Comparison of ENCODE assay signal across 22 cellular contexts in genomic region chr3:46200211-46200610, GRCh38. TPM values are rescaled to one million over a fixed set of nuclear protein-coding genes. Genes with fewer than 3 reads are reported as not detected.
"Had no signal": no experiment of that assay in that cellular context is flagged by ENCODE, and none has a peak within 500 bp of the region (broad histone marks: within the 10 kb centered on the region; RNA-seq: fewer than 3 reads in every experiment).

No MANE protein-coding gene starts in this region.

- H3K4me3 ChIP-seq: K562, SJSA1, SK-N-MC had no signal

- H3K4me1 ChIP-seq: SJSA1 had no signal

- H3K9me3 ChIP-seq: SJSA1 had no signal

- H3K4me3 Mint-ChIP-seq: IgD-negative memory B cell had no signal

- ATAC-seq: K562 had no signal

- H3K27me3 ChIP-seq: SJSA1 had no signal

- H3K36me3 ChIP-seq: SJSA1 had no signal

- DNase-seq: Kasumi-1, MM.1S, NCI-H1092 treated with DMSO at 0.1 percent for 48 hours, NCI-H1436, NCI-H187, NCI-H2029, NCI-H2081 treated with DMSO at 0.1 percent for 48 hours, NCI-H2171, NCI-H345, NCI-H446 treated with DMSO at 0.1 percent for 48 hours, NCI-H524, NCI-H526 treated with DMSO at 0.1 percent for 48 hours, NCI-H774, Right ventricle myocardium superior, RPMI8226, SIG-M5 had no signal

- H3K27ac ChIP-seq: HL-60, KMS-11, SJSA1, SK-N-MC had no signal

RNA-seq across cellular contexts. Expression of gene CCR1, which starts 7.9 kb away (rescaled TPM):
- total RNA-seq: K562 had no signal
- polyA plus RNA-seq: K562 had no signal

RNA-seq across cellular contexts. Expression of gene CCR3, which starts 42.0 kb away (rescaled TPM):
- total RNA-seq: K562, Right ventricle myocardium superior had no signal
- polyA plus RNA-seq: K562 had no signal
